In genomic region chr11:133934599-133935550, GRCh38 we compare ENCODE assay signal across 8 cellular contexts. TPM values are rescaled to one million over a fixed set of nuclear protein-coding genes. Genes with fewer than 3 reads are reported as not detected.
DNase-seq lines count a peak whose midpoint lies in the region; ATAC-seq and TF ChIP-seq lines count a peak whose summit lies in the region.

No MANE protein-coding gene starts in this region.

- no peaks in the 10 kb centered on the region for H3K9me3 Mint-ChIP-seq in Calu3 (ENCODE audit: low read depth, unreplicated experiment)
- peaks cover 3% of the 10 kb centered on the region for H3K9me3 Mint-ChIP-seq in natural killer cell treated with Interleukin-12 subunit alpha and Interleukin-12 subunit beta and Interleukin-15 and Interleukin-18, amount 100 ng/mL, for 72 hours
- no peaks in the 10 kb centered on the region for H3K9me3 Mint-ChIP-seq in osteocyte (ENCODE audit: unreplicated experiment)

- DNase-seq in Calu3: peak; percentile 80
- peak; percentile 25 for DNase-seq in NCI-H1048 (lab: John Stamatoyannopoulos, UW)
- DNase-seq in cerebellar cortex (ENCODE audit: low spot score): peak; percentile 92
- DNase-seq in mucosa of gallbladder (ENCODE audit: low spot score): peak; percentile 26
- DNase-seq in NCI-H128 (lab: John Stamatoyannopoulos, UW; ENCODE audit: unreplicated experiment): no peak
- no peak for DNase-seq in natural killer cell treated with Interleukin-12 subunit alpha and Interleukin-12 subunit beta and Interleukin-15 and Interleukin-18, amount 100 ng/mL, for 72 hours (ENCODE audit: low spot score)
- DNase-seq in osteocyte (ENCODE audit: extremely low spot score, unreplicated experiment): no peak

- peaks cover 13% of the 10 kb centered on the region for H3K4me1 Mint-ChIP-seq in Calu3 (ENCODE audit: low read depth, unreplicated experiment)
- peaks cover 0 to 3% of the 10 kb centered on the region in 2 donors for H3K4me1 Mint-ChIP-seq in natural killer cell treated with Interleukin-12 subunit alpha and Interleukin-12 subunit beta and Interleukin-15 and Interleukin-18, amount 100 ng/mL, for 72 hours (ENCODE audit: low read depth in 2 of 2)
- no peaks in the 10 kb centered on the region for H3K4me1 Mint-ChIP-seq in osteocyte (ENCODE audit: unreplicated experiment)

- no TSS peak for BruUV-seq in Calu3 (replicated peaks; lab: Mats Ljungman, UMichigan)

- H3K4me3 Mint-ChIP-seq in Calu3 (ENCODE audit: low read depth, unreplicated experiment) (peak overlapping the region; percentile 14), osteocyte (ENCODE audit: unreplicated experiment) (no peak overlapping the region)
- no peak overlapping the region for H3K4me3 Mint-ChIP-seq in natural killer cell treated with Interleukin-12 subunit alpha and Interleukin-12 subunit beta and Interleukin-15 and Interleukin-18, amount 100 ng/mL, for 72 hours

- CTCF ChIA-PET in Calu3 (lab: Charles Lee): no interaction called here

- TF ChIP-seq CTCF in Calu3 (IDR thresholded peaks at IDR 0.05; ENCODE audit: unreplicated experiment): no peak
- TF ChIP-seq CTCF in osteocyte (IDR thresholded peaks at IDR 0.05): no peak

- H3K36me3 Mint-ChIP-seq in Calu3 (ENCODE audit: insufficient read depth, unreplicated experiment) (peaks cover 6% of the 10 kb centered on the region), osteocyte (ENCODE audit: unreplicated experiment) (no peaks in the 10 kb centered on the region)
- no peaks in the 10 kb centered on the region for H3K36me3 Mint-ChIP-seq in natural killer cell treated with Interleukin-12 subunit alpha and Interleukin-12 subunit beta and Interleukin-15 and Interleukin-18, amount 100 ng/mL, for 72 hours

- intact Hi-C loops in Calu3 (cut with micrococcal nuclease; ENCODE audit: unreplicated experiment): no loop called here

- H3K27ac Mint-ChIP-seq in Calu3 (ENCODE audit: unreplicated experiment) (peak overlapping the region; percentile 72), osteocyte (ENCODE audit: unreplicated experiment) (no peak overlapping the region)
- H3K27ac Mint-ChIP-seq in natural killer cell treated with Interleukin-12 subunit alpha and Interleukin-12 subunit beta and Interleukin-15 and Interleukin-18, amount 100 ng/mL, for 72 hours: no peak overlapping the region

- no peak for ATAC-seq in natural killer cell treated with Interleukin-12 subunit alpha and Interleukin-12 subunit beta and Interleukin-15 and Interleukin-18, amount 100 ng/mL, for 72 hours
- ATAC-seq in HG02571 (IDR thresholded peaks at IDR 0.05; ENCODE audit: unreplicated experiment): no peak

- H3K27me3 Mint-ChIP-seq in Calu3 (ENCODE audit: unreplicated experiment) (no peaks in the 10 kb centered on the region), osteocyte (ENCODE audit: unreplicated experiment) (no peaks in the 10 kb centered on the region)
- no peaks in the 10 kb centered on the region for H3K27me3 Mint-ChIP-seq in natural killer cell treated with Interleukin-12 subunit alpha and Interleukin-12 subunit beta and Interleukin-15 and Interleukin-18, amount 100 ng/mL, for 72 hours

RNA-seq across cellular contexts. Expression of gene IGSF9B, which starts 21.9 kb away (rescaled TPM):
- total RNA-seq in Calu3 (2022) (10.2 and 13.2 TPM in 2 replicates), mucosa of gallbladder (30.3 TPM), osteocyte (2.7 and 3.8 TPM in 2 replicates)
- total RNA-seq in natural killer cell treated with Interleukin-12 subunit alpha and Interleukin-12 subunit beta and Interleukin-15 and Interleukin-18, amount 100 ng/mL, for 72 hours: 1 to 10 TPM; 1.8 to 9.1 TPM

Comparison
In these comparisons a context has a peak if more than half of its experiments do, and no peak if none do; other contexts are left out.
1. DNase-seq: peak in Calu3 (single experiment), NCI-H1048 (single experiment), cerebellar cortex (single experiment) and mucosa of gallbladder (single experiment); none in NCI-H128 (single experiment), natural killer cell treated with Interleukin-12 subunit alpha and Interleukin-12 subunit beta and Interleukin-15 and Interleukin-18, amount 100 ng/mL, for 72 hours (single experiment) and osteocyte (single experiment).